1 cellular context compared by ENCODE assay signal in the genomic region with DNA sequence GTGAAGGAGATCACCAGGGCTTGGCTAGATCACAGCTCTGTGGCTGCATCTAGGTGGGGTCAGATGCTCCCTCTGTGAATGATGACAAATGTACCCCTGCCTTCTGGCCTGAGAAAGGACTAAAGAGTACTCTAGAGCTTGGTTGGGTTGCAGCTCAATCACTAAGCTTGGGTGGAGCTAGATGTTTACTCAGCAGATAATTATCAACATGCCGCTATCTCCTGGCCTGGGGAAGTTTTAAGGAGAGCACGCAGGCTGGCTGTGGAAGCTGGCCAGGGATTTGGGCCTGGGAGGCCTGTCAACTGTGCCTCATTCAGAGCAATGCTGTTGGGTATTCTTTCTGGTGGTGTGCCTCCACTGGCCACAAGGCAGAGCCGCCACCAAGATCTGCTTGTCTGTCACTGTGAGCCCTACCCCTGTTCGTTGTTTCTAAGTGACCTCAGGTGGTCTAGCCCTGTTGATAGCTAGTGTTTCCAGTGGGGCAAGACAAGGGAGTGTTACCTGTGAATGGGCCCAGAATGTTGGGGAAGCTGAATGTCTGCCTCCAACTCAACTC.
TF ChIP-seq lines count a peak whose summit lies in the region.

No MANE protein-coding gene starts in this region.

TF ChIP-seq in GM23338, 12 proteins besides CTCF, POLR2A, EP300 and RAD21 (continued from another document):
- TF ChIP-seq, protein P1, sequence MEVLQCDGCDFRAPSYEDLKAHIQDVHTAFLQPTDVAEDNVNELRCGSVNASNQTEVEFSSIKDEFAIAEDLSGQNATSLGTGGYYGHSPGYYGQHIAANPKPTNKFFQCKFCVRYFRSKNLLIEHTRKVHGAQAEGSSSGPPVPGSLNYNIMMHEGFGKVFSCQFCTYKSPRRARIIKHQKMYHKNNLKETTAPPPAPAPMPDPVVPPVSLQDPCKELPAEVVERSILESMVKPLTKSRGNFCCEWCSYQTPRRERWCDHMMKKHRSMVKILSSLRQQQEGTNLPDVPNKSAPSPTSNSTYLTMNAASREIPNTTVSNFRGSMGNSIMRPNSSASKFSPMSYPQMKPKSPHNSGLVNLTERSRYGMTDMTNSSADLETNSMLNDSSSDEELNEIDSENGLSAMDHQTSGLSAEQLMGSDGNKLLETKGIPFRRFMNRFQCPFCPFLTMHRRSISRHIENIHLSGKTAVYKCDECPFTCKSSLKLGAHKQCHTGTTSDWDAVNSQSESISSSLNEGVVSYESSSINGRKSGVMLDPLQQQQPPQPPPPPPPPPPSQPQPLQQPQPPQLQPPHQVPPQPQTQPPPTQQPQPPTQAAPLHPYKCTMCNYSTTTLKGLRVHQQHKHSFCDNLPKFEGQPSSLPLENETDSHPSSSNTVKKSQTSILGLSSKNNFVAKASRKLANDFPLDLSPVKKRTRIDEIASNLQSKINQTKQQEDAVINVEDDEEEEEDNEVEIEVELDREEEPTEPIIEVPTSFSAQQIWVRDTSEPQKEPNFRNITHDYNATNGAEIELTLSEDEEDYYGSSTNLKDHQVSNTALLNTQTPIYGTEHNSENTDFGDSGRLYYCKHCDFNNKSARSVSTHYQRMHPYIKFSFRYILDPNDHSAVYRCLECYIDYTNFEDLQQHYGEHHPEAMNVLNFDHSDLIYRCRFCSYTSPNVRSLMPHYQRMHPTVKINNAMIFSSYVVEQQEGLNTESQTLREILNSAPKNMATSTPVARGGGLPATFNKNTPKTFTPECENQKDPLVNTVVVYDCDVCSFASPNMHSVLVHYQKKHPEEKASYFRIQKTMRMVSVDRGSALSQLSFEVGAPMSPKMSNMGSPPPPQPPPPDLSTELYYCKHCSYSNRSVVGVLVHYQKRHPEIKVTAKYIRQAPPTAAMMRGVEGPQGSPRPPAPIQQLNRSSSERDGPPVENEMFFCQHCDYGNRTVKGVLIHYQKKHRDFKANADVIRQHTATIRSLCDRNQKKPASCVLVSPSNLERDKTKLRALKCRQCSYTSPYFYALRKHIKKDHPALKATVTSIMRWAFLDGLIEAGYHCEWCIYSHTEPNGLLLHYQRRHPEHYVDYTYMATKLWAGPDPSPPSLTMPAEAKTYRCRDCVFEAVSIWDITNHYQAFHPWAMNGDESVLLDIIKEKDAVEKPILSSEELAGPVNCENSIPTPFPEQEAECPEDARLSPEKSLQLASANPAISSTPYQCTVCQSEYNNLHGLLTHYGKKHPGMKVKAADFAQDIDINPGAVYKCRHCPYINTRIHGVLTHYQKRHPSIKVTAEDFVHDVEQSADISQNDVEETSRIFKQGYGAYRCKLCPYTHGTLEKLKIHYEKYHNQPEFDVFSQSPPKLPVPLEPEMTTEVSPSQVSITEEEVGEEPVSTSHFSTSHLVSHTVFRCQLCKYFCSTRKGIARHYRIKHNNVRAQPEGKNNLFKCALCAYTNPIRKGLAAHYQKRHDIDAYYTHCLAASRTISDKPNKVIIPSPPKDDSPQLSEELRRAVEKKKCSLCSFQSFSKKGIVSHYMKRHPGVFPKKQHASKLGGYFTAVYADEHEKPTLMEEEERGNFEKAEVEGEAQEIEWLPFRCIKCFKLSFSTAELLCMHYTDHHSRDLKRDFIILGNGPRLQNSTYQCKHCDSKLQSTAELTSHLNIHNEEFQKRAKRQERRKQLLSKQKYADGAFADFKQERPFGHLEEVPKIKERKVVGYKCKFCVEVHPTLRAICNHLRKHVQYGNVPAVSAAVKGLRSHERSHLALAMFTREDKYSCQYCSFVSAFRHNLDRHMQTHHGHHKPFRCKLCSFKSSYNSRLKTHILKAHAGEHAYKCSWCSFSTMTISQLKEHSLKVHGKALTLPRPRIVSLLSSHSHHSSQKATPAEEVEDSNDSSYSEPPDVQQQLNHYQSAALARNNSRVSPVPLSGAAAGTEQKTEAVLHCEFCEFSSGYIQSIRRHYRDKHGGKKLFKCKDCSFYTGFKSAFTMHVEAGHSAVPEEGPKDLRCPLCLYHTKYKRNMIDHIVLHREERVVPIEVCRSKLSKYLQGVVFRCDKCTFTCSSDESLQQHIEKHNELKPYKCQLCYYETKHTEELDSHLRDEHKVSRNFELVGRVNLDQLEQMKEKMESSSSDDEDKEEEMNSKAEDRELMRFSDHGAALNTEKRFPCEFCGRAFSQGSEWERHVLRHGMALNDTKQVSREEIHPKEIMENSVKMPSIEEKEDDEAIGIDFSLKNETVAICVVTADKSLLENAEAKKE (CRISPR knock-in tag; IDR thresholded peaks at IDR 0.05), result no peak
- TF ChIP-seq POLR2AphosphoS5 (IDR thresholded peaks at IDR 0.05; ENCODE audit: low read depth) (no peak), ZNF331 (CRISPR knock-in tag; IDR thresholded peaks at IDR 0.05; ENCODE audit: low read depth) (no peak), STAT1 (IDR thresholded peaks at IDR 0.05; ENCODE audit: unreplicated experiment) (no peak), EZH2 (IDR thresholded peaks at IDR 0.05; ENCODE audit: low read depth, unreplicated experiment) (no peak)
- TF ChIP-seq, protein P2, sequence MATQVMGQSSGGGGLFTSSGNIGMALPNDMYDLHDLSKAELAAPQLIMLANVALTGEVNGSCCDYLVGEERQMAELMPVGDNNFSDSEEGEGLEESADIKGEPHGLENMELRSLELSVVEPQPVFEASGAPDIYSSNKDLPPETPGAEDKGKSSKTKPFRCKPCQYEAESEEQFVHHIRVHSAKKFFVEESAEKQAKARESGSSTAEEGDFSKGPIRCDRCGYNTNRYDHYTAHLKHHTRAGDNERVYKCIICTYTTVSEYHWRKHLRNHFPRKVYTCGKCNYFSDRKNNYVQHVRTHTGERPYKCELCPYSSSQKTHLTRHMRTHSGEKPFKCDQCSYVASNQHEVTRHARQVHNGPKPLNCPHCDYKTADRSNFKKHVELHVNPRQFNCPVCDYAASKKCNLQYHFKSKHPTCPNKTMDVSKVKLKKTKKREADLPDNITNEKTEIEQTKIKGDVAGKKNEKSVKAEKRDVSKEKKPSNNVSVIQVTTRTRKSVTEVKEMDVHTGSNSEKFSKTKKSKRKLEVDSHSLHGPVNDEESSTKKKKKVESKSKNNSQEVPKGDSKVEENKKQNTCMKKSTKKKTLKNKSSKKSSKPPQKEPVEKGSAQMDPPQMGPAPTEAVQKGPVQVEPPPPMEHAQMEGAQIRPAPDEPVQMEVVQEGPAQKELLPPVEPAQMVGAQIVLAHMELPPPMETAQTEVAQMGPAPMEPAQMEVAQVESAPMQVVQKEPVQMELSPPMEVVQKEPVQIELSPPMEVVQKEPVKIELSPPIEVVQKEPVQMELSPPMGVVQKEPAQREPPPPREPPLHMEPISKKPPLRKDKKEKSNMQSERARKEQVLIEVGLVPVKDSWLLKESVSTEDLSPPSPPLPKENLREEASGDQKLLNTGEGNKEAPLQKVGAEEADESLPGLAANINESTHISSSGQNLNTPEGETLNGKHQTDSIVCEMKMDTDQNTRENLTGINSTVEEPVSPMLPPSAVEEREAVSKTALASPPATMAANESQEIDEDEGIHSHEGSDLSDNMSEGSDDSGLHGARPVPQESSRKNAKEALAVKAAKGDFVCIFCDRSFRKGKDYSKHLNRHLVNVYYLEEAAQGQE (IDR thresholded peaks at IDR 0.05; ENCODE audit: unreplicated experiment), result no peak
